20 cellular contexts compared by ENCODE assay signal in the genomic region with DNA sequence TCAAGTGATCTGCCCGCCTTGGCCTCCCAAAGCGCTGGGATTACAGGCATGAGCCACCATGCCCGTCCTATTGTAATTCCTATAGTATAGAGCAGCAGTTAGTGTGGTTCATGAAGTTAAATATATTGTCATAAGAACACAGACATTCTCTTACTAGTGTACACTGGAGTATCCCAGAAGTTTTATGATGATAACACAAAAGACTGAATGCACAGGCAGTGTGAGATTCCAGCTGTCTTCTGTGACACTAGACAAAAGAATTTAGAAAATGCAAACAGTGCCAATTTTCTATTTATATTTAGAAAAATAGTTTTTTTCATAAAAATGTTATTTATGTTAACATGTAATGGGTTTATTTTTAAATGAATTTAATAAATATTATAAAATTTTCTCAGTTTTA. TPM values are rescaled to one million over a fixed set of nuclear protein-coding genes. Genes with fewer than 3 reads are reported as not detected.
DNase-seq lines count a peak whose midpoint lies in the region; ATAC-seq and TF ChIP-seq lines count a peak whose summit lies in the region.
"Had no signal": no experiment of that assay in that cellular context is flagged by ENCODE, and none has a peak within 500 bp of the region (broad histone marks: within the 10 kb centered on the region; RNA-seq: fewer than 3 reads in every experiment).

No MANE protein-coding gene starts in this region.

- H3K4me3 Mint-ChIP-seq in osteocyte (ENCODE audit: unreplicated experiment): no peak overlapping the region
- H3K4me3 Mint-ChIP-seq: CD4-positive, alpha-beta memory T cell had no signal

- TF ChIP-seq CTCF in choroid plexus epithelial cell (conservative IDR thresholded peaks at IDR 0.05; ENCODE audit: low read depth, low read length) (no peak), vagina (IDR thresholded peaks at IDR 0.05) (no peak), osteocyte (IDR thresholded peaks at IDR 0.05) (no peak)

- TF ChIP-seq POLR2A in vagina (IDR thresholded peaks at IDR 0.05): no peak

- peak; percentile 55 for DNase-seq in GM03348 (ENCODE audit: low spot score)
- DNase-seq in choroid plexus epithelial cell (ENCODE audit: low read depth): peak; percentile 24
- peak; percentile 42 for DNase-seq in hepatic stellate cell (ENCODE audit: low spot score)
- DNase-seq in vagina (ENCODE audit: extremely low spot score in 2 of 2): no peak
- no peak for DNase-seq in stimulated activated naive CD8-positive, alpha-beta T cell treated with anti-CD3 and anti-CD28 coated beads, Interleukin-15, Interleukin-2, amounts not matched to agents 100 U/mL and 50 U/mL, for 24 hours
- no peak for DNase-seq in osteocyte (ENCODE audit: extremely low spot score, unreplicated experiment)
- no peak for DNase-seq in GDM1 (lab: John Stamatoyannopoulos, UW)
- DNase-seq: ACHN; CD4-positive, alpha-beta memory T cell; DMS79; GF-D8; NCI-H1048; NCI-H1436 treated with DMSO at 0.1 percent for 48 hours; NCI-H2227 treated with DMSO at 0.1 percent for 48 hours; NCI-H524 treated with DMSO at 0.1 percent for 48 hours had no signal

- ATAC-seq in stimulated activated naive CD8-positive, alpha-beta T cell treated with anti-CD3 and anti-CD28 coated beads, Interleukin-15, Interleukin-2, amounts not matched to agents 100 U/mL and 50 U/mL, for 24 hours: no peak
- ATAC-seq: HepG2 had no signal

- H3K27ac ChIP-seq in vagina: no peak overlapping the region
- H3K27ac ChIP-seq: KMS-11 had no signal

- no peaks in the 10 kb centered on the region for H3K27me3 Mint-ChIP-seq in osteocyte (ENCODE audit: unreplicated experiment)
- H3K27me3 Mint-ChIP-seq: CD4-positive, alpha-beta memory T cell had no signal

- no peaks in the 10 kb centered on the region for H3K4me1 ChIP-seq in vagina

- peaks cover 30% of the 10 kb centered on the region for H3K36me3 Mint-ChIP-seq in osteocyte (ENCODE audit: unreplicated experiment)

- H3K4me3 ChIP-seq in choroid plexus epithelial cell (ENCODE audit: low read depth, low read length) (no peak overlapping the region), vagina (no peak overlapping the region)
- H3K4me3 ChIP-seq: SK-N-MC had no signal

- intact Hi-C loops in vagina (cut with DNase I): no loop called here

- no peaks in the 10 kb centered on the region for H3K27me3 ChIP-seq in vagina

- H3K9me3 Mint-ChIP-seq in osteocyte (ENCODE audit: unreplicated experiment): no peaks in the 10 kb centered on the region
- H3K9me3 Mint-ChIP-seq: CD4-positive, alpha-beta memory T cell had no signal

- H3K4me1 Mint-ChIP-seq in osteocyte (ENCODE audit: unreplicated experiment): no peaks in the 10 kb centered on the region

- peaks cover 0 to 31% of the 10 kb centered on the region in 2 donors for H3K36me3 ChIP-seq in vagina

- no peak overlapping the region for H3K27ac Mint-ChIP-seq in osteocyte (ENCODE audit: unreplicated experiment)

- no peaks in the 10 kb centered on the region for H3K9me3 ChIP-seq in vagina

RNA-seq across cellular contexts. Expression of a gene that starts 39.4 kb away (rescaled TPM):
- 54.8 TPM for total RNA-seq in vagina
- 54.1 and 58.5 TPM in 2 replicates for total RNA-seq in osteocyte

RNA-seq across cellular contexts. Expression of a gene that starts 49.9 kb away (rescaled TPM):
- total RNA-seq in vagina (not detected), osteocyte (not detected in 2 replicates)
- total RNA-seq: CD4-positive, alpha-beta memory T cell; H4; HepG2; MCF 10A had no signal

RNA-seq across cellular contexts. Expression of a gene that starts 54.8 kb away (rescaled TPM):
- total RNA-seq in vagina (12.8 TPM), osteocyte (20.9 and 22.5 TPM in 2 replicates)

RNA-seq across cellular contexts. Expression of a gene that starts 55.3 kb away (rescaled TPM):
- total RNA-seq in vagina: 143 TPM
- 289 and 309 TPM in 2 replicates for total RNA-seq in osteocyte

Comparison
In these comparisons a context has a peak if more than half of its experiments do, and no peak if none do; other contexts are left out.
1. DNase-seq: peak in GM03348 (single experiment), choroid plexus epithelial cell (single experiment) and hepatic stellate cell (single experiment); none in vagina (0 of 2), stimulated activated naive CD8-positive, alpha-beta T cell treated with anti-CD3 and anti-CD28 coated beads, Interleukin-15, Interleukin-2, amounts not matched to agents 100 U/mL and 50 U/mL, for 24 hours (single experiment), osteocyte (single experiment) and GDM1 (single experiment).